In genomic region chrX:11760958-11761357, GRCh38 we compare ENCODE assay signal across 10 cellular contexts. TPM values are rescaled to one million over a fixed set of nuclear protein-coding genes. Genes with fewer than 3 reads are reported as not detected.
DNase-seq lines count a peak whose midpoint lies in the region; TF ChIP-seq lines count a peak whose summit lies in the region.
"Had no signal": no experiment of that assay in that cellular context is flagged by ENCODE, and none has a peak within 500 bp of the region (broad histone marks: within the 10 kb centered on the region; RNA-seq: fewer than 3 reads in every experiment).

No MANE protein-coding gene starts in this region.

- H3K4me3 Mint-ChIP-seq in CD8-positive, alpha-beta memory T cell: peak overlapping the region; percentile 80 to 92 (median 87)
- H3K4me3 Mint-ChIP-seq in activated naive CD8-positive, alpha-beta T cell treated with anti-CD3 and anti-CD28 coated beads for 36 hours: peak overlapping the region; percentile 87
- peak overlapping the region; percentile 51 for H3K4me3 Mint-ChIP-seq in nephron progenitor cell

- H3K9me3 ChIP-seq in CD8-positive, alpha-beta memory T cell (ENCODE audit: low read length): no peaks in the 10 kb centered on the region

- CTCF ChIA-PET in CD8-positive, alpha-beta memory T cell (lab: Charles Lee): interaction anchor here (1.0 kb wide), 1 partner anchor 9 kb away, joined by 7 read pairs; no protein-coding TSS in a partner anchor

- no peaks in the 10 kb centered on the region for H3K27me3 ChIP-seq in CD8-positive, alpha-beta memory T cell (ENCODE audit: insufficient read depth, low read length, poor library complexity, severe bottlenecking)
- H3K27me3 ChIP-seq in HL-60 (ENCODE audit: insufficient read depth, poor library complexity, severe bottlenecking): no peaks in the 10 kb centered on the region

- no peak for DNase-seq in CD8-positive, alpha-beta memory T cell
- DNase-seq in HL-60 (ENCODE audit: low read depth in 1 of 2, low spot score in 1 of 2) (no peak), nephron progenitor cell (no peak), ureter (ENCODE audit: low spot score) (no peak), hippocampal formation (lab: John Stamatoyannopoulos, UW) (no peak), DMS53 treated with DMSO at 0.1 percent for 48 hours (lab: John Stamatoyannopoulos, UW; ENCODE audit: unreplicated experiment) (no peak)
- no peak for DNase-seq in activated naive CD8-positive, alpha-beta T cell treated with anti-CD3 and anti-CD28 coated beads for 36 hours
- DNase-seq: NCI-H1105; NCI-H510A treated with DMSO at 0.1 percent for 48 hours; stimulated activated CD4-positive, alpha-beta T cell treated with anti-CD3 and anti-CD28 coated beads, Interleukin-4, amount 100 ng/mL, for 24 hours had no signal

- peaks cover 54 to 75% (median 57%) of the 10 kb centered on the region in 3 donors for H3K4me1 Mint-ChIP-seq in CD8-positive, alpha-beta memory T cell
- H3K4me1 Mint-ChIP-seq in activated naive CD8-positive, alpha-beta T cell treated with anti-CD3 and anti-CD28 coated beads for 36 hours: peaks cover 32% of the 10 kb centered on the region
- H3K4me1 Mint-ChIP-seq in nephron progenitor cell: peaks cover 10% of the 10 kb centered on the region

- H3K27ac ChIP-seq in CD8-positive, alpha-beta memory T cell (ENCODE audit: low read depth, low read length): no peak overlapping the region
- no peak overlapping the region for H3K27ac ChIP-seq in HL-60 (replicated peaks)

- peaks cover 32 to 58% (median 42%) of the 10 kb centered on the region in 3 donors for H3K36me3 Mint-ChIP-seq in CD8-positive, alpha-beta memory T cell
- H3K36me3 Mint-ChIP-seq in activated naive CD8-positive, alpha-beta T cell treated with anti-CD3 and anti-CD28 coated beads for 36 hours: peaks cover 50% of the 10 kb centered on the region
- peaks cover 26% of the 10 kb centered on the region for H3K36me3 Mint-ChIP-seq in nephron progenitor cell (ENCODE audit: low read depth)

- POLR2A ChIA-PET in CD8-positive, alpha-beta memory T cell (lab: Charles Lee): no interaction called here

- H3K27ac Mint-ChIP-seq in CD8-positive, alpha-beta memory T cell: peak overlapping the region; percentile 39 to 96 (median 90)
- peak overlapping the region; percentile 95 for H3K27ac Mint-ChIP-seq in activated naive CD8-positive, alpha-beta T cell treated with anti-CD3 and anti-CD28 coated beads for 36 hours
- H3K27ac Mint-ChIP-seq in nephron progenitor cell: no peak overlapping the region

- TF ChIP-seq CTCF in HL-60 (IDR thresholded peaks at IDR 0.05; ENCODE audit: insufficient read depth, low read length) (no peak), nephron progenitor cell (IDR thresholded peaks at IDR 0.05) (no peak)

- H3K9me3 Mint-ChIP-seq in CD8-positive, alpha-beta memory T cell: no peaks in the 10 kb centered on the region
- no peaks in the 10 kb centered on the region for H3K9me3 Mint-ChIP-seq in activated naive CD8-positive, alpha-beta T cell treated with anti-CD3 and anti-CD28 coated beads for 36 hours
- peaks cover 44% of the 10 kb centered on the region for H3K9me3 Mint-ChIP-seq in nephron progenitor cell

- H3K36me3 ChIP-seq in CD8-positive, alpha-beta memory T cell (ENCODE audit: insufficient read depth, low read length): peaks cover 25% of the 10 kb centered on the region

- peaks cover 38% of the 10 kb centered on the region for H3K4me1 ChIP-seq in CD8-positive, alpha-beta memory T cell (ENCODE audit: insufficient read depth, low read length)

- peaks cover 0 to 2% of the 10 kb centered on the region in 2 donors for H3K27me3 Mint-ChIP-seq in CD8-positive, alpha-beta memory T cell
- H3K27me3 Mint-ChIP-seq in activated naive CD8-positive, alpha-beta T cell treated with anti-CD3 and anti-CD28 coated beads for 36 hours: no peaks in the 10 kb centered on the region
- peaks cover 7% of the 10 kb centered on the region for H3K27me3 Mint-ChIP-seq in nephron progenitor cell (ENCODE audit: low read depth, poor library complexity)

- peak overlapping the region; percentile 67 for H3K4me3 ChIP-seq in CD8-positive, alpha-beta memory T cell (ENCODE audit: low read length)
- peak overlapping the region; percentile 8; the same call in 1 of the 2 replicates for H3K4me3 ChIP-seq in HL-60 (replicated peaks; ENCODE audit: insufficient read depth, low read length)

RNA-seq across cellular contexts. Expression of gene MSL3, which starts 2.9 kb away (rescaled TPM):
- total RNA-seq in CD8-positive, alpha-beta memory T cell: 10 to 100 TPM; 34.6 to 37.5 TPM
- polyA plus RNA-seq in CD8-positive, alpha-beta memory T cell: 80.4 TPM
- 10 to 100 TPM; 41.1 to 42.2 TPM for total RNA-seq in activated naive CD8-positive, alpha-beta T cell treated with anti-CD3 and anti-CD28 coated beads for 36 hours
- 22.8 TPM for total RNA-seq in ureter
